19 cellular contexts compared by ENCODE assay signal in the genomic region with DNA sequence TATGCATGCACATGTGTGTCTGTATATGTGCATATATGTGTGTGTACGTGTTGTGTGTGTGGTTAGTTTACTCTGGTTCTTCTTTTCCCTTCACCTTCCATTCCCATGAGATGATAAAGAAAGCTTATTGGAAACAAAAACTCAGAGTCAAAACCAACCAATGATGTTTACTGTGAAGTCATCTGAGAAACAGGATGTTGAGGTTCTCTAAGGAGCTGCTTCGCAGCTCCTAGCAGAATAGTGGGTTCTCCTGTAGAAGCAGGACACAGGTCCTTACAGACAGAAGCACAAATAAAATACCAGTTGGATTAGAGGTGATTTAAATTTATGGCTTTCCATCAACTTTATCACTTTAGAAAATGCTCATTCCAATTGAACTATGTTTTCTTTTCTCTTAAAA.
DNase-seq lines count a peak whose midpoint lies in the region; ATAC-seq and TF ChIP-seq lines count a peak whose summit lies in the region.
"Had no signal": no experiment of that assay in that cellular context is flagged by ENCODE, and none has a peak within 500 bp of the region (broad histone marks: within the 10 kb centered on the region; RNA-seq: fewer than 3 reads in every experiment).

No MANE protein-coding gene starts in this region.

- H3K27me3 Mint-ChIP-seq in activated CD4-positive, alpha-beta T cell treated with anti-CD3 and anti-CD28 coated beads for 36 hours = no peaks in the 10 kb centered on the region
- H3K27me3 Mint-ChIP-seq in activated CD4-positive, alpha-beta T cell treated with anti-CD3 and anti-CD28 coated beads, Interleukin-2, amount 10 ng/mL, durations not matched to agents 7 days and 5 days = peaks cover 2% of the 10 kb centered on the region

- no peak for TF ChIP-seq POLR2A in esophagus muscularis mucosa (IDR thresholded peaks at IDR 0.05; ENCODE audit: low read depth)

- intact Hi-C loops in activated CD4-positive, alpha-beta T cell treated with anti-CD3 and anti-CD28 coated beads for 36 hours (cut with DNase I, micrococcal nuclease) = no loop called here
- intact Hi-C loops in esophagus muscularis mucosa (cut with DNase I) = no loop called here

- H3K4me1 ChIP-seq in DND-41 (ENCODE audit: insufficient read depth, low read length) = peaks cover 8% of the 10 kb centered on the region; the same call in 1 of the 2 replicates
- H3K4me1 ChIP-seq in esophagus muscularis mucosa = no peaks in the 10 kb centered on the region
- H3K4me1 ChIP-seq: Caco-2, HAP-1 had no signal

- H3K9me3 ChIP-seq in DND-41 (ENCODE audit: insufficient read depth, low read length, severe bottlenecking) = no peaks in the 10 kb centered on the region
- no peaks in the 10 kb centered on the region for H3K9me3 ChIP-seq in esophagus muscularis mucosa
- H3K9me3 ChIP-seq: BLaER1, Caco-2, HAP-1 had no signal

- no peaks in the 10 kb centered on the region for H3K79me2 ChIP-seq in DND-41 (ENCODE audit: insufficient read depth, low read length)

- H3K4me2 ChIP-seq in DND-41 (ENCODE audit: insufficient read depth, low read length) = no peak overlapping the region
- H3K4me2 ChIP-seq: BLaER1 had no signal

- no peaks in the 10 kb centered on the region for H3K36me3 Mint-ChIP-seq in activated CD4-positive, alpha-beta T cell treated with anti-CD3 and anti-CD28 coated beads for 36 hours (ENCODE audit: low read depth)
- no peaks in the 10 kb centered on the region for H3K36me3 Mint-ChIP-seq in activated CD4-positive, alpha-beta T cell treated with anti-CD3 and anti-CD28 coated beads, Interleukin-2, amount 10 ng/mL, durations not matched to agents 7 days and 5 days (ENCODE audit: low read depth)
- H3K36me3 Mint-ChIP-seq: CD4-positive, CD25-positive, alpha-beta regulatory T cell; CD8-positive, alpha-beta T cell had no signal

- no peak overlapping the region for H3K27ac Mint-ChIP-seq in activated CD4-positive, alpha-beta T cell treated with anti-CD3 and anti-CD28 coated beads for 36 hours
- H3K27ac Mint-ChIP-seq in activated CD4-positive, alpha-beta T cell treated with anti-CD3 and anti-CD28 coated beads, Interleukin-2, amount 10 ng/mL, durations not matched to agents 7 days and 5 days = no peak overlapping the region
- H3K27ac Mint-ChIP-seq: B cell; CD8-positive, alpha-beta T cell; HFFc6 had no signal

- H3K4me3 ChIP-seq in DND-41 (ENCODE audit: low read depth in 1 of 2, low read length in 2 of 2) = no peak overlapping the region
- no peak overlapping the region for H3K4me3 ChIP-seq in esophagus muscularis mucosa
- H3K4me3 ChIP-seq: BLaER1, HAP-1 had no signal

- POLR2A ChIA-PET in activated CD4-positive, alpha-beta T cell treated with anti-CD3 and anti-CD28 coated beads for 36 hours (lab: Charles Lee) = no interaction called here
- POLR2A ChIA-PET in activated CD4-positive, alpha-beta T cell treated with anti-CD3 and anti-CD28 coated beads, Interleukin-2, amount 10 ng/mL, durations not matched to agents 7 days and 5 days (lab: Charles Lee) = no interaction called here

- H3K27me3 ChIP-seq in DND-41 (ENCODE audit: insufficient read depth, low read length, poor library complexity) (peaks cover 2% of the 10 kb centered on the region), esophagus muscularis mucosa (no peaks in the 10 kb centered on the region)
- H3K27me3 ChIP-seq: BLaER1 had no signal

- ATAC-seq in activated CD4-positive, alpha-beta T cell treated with anti-CD3 and anti-CD28 coated beads for 36 hours = peak; percentile 60
- ATAC-seq in DND-41 (ENCODE audit: insufficient read depth, low read depth) = peak; percentile 71
- ATAC-seq: CD8-positive, alpha-beta T cell had no signal

- no peaks in the 10 kb centered on the region for H4K20me1 ChIP-seq in DND-41 (ENCODE audit: insufficient read depth, low read length)
- H4K20me1 ChIP-seq: BLaER1 had no signal

- WGBS in esophagus muscularis mucosa = 91% methylated on average over 2 of the region's 2 CpGs

- TF ChIP-seq EP300 in esophagus muscularis mucosa (IDR thresholded peaks at IDR 0.05) = no peak

- H3K27ac ChIP-seq in DND-41 (ENCODE audit: low read length) = no peak overlapping the region
- H3K27ac ChIP-seq in esophagus muscularis mucosa (replicated peaks in 1 of 4) = no peak overlapping the region
- H3K27ac ChIP-seq: 22Rv1, BLaER1, C4-2B had no signal

- no peak for DNase-seq in activated CD4-positive, alpha-beta T cell treated with anti-CD3 and anti-CD28 coated beads for 36 hours
- no peak for DNase-seq in activated CD4-positive, alpha-beta T cell treated with anti-CD3 and anti-CD28 coated beads, Interleukin-2, amount 10 ng/mL, durations not matched to agents 7 days and 5 days
- DNase-seq in DND-41 (no peak), esophagus muscularis mucosa (ENCODE audit: extremely low spot score) (peak; percentile 7), NCI-H2171 (lab: John Stamatoyannopoulos, UW) (no peak)
- DNase-seq in stimulated activated CD4-positive, alpha-beta T cell treated with anti-CD3 and anti-CD28 coated beads, Interleukin-12 subunit alpha, Interleukin-12 subunit beta, amount 100 ng/mL, for 4 hours = no peak
- DNase-seq: Caco-2; CD4-positive, CD25-positive, alpha-beta regulatory T cell; CD8-positive, alpha-beta T cell; DMS 273 treated with DMSO at 0.1 percent for 48 hours; DMS79; GF-D8; GOT3; HFFc6 had no signal

- H3K36me3 ChIP-seq in DND-41 (ENCODE audit: insufficient read depth, low read length) (no peaks in the 10 kb centered on the region), esophagus muscularis mucosa (no peaks in the 10 kb centered on the region)
- H3K36me3 ChIP-seq: BLaER1, HAP-1 had no signal

- CTCF ChIA-PET in activated CD4-positive, alpha-beta T cell treated with anti-CD3 and anti-CD28 coated beads for 36 hours (lab: Charles Lee) = interaction anchor here (1.2 to 1.6 kb wide), 3 partner anchors 8 to 39 kb away, joined by 3 to 6 read pairs (median 5); no protein-coding TSS in a partner anchor
- CTCF ChIA-PET in activated CD4-positive, alpha-beta T cell treated with anti-CD3 and anti-CD28 coated beads, Interleukin-2, amount 10 ng/mL, durations not matched to agents 7 days and 5 days (lab: Charles Lee) = interaction anchor here (0.6 kb wide), 1 partner anchor 42 kb away, joined by 3 read pairs; no protein-coding TSS in a partner anchor

- H3K4me1 Mint-ChIP-seq in activated CD4-positive, alpha-beta T cell treated with anti-CD3 and anti-CD28 coated beads for 36 hours = peaks cover 22% of the 10 kb centered on the region
- peaks cover 9% of the 10 kb centered on the region for H3K4me1 Mint-ChIP-seq in activated CD4-positive, alpha-beta T cell treated with anti-CD3 and anti-CD28 coated beads, Interleukin-2, amount 10 ng/mL, durations not matched to agents 7 days and 5 days
- H3K4me1 Mint-ChIP-seq: B cell had no signal

- no peak overlapping the region for H3K4me3 Mint-ChIP-seq in activated CD4-positive, alpha-beta T cell treated with anti-CD3 and anti-CD28 coated beads for 36 hours
- H3K4me3 Mint-ChIP-seq in activated CD4-positive, alpha-beta T cell treated with anti-CD3 and anti-CD28 coated beads, Interleukin-2, amount 10 ng/mL, durations not matched to agents 7 days and 5 days = no peak overlapping the region
- H3K4me3 Mint-ChIP-seq: B cell; CD4-positive, CD25-positive, alpha-beta regulatory T cell; CD8-positive, alpha-beta T cell; HFFc6 had no signal

- H3K9ac ChIP-seq in DND-41 (ENCODE audit: low read depth, low read length) = no peak overlapping the region
- H3K9ac ChIP-seq: BLaER1 had no signal

- peaks cover 4% of the 10 kb centered on the region for H3K9me3 Mint-ChIP-seq in activated CD4-positive, alpha-beta T cell treated with anti-CD3 and anti-CD28 coated beads for 36 hours (ENCODE audit: low read depth)
- H3K9me3 Mint-ChIP-seq in activated CD4-positive, alpha-beta T cell treated with anti-CD3 and anti-CD28 coated beads, Interleukin-2, amount 10 ng/mL, durations not matched to agents 7 days and 5 days = peaks cover 4% of the 10 kb centered on the region
- H3K9me3 Mint-ChIP-seq: CD8-positive, alpha-beta T cell; HFFc6 had no signal

- H2AFZ ChIP-seq in DND-41 (ENCODE audit: low read depth, low read length) = no peak overlapping the region

- TF ChIP-seq CTCF in DND-41 (IDR thresholded peaks at IDR 0.05; ENCODE audit: borderline replicate concordance, extremely low read depth, low read length, poor library complexity, severe bottlenecking) = no peak
- no peak for TF ChIP-seq CTCF in esophagus muscularis mucosa (IDR thresholded peaks at IDR 0.05)
